1 cellular context compared by ENCODE assay signal in the genomic region with DNA sequence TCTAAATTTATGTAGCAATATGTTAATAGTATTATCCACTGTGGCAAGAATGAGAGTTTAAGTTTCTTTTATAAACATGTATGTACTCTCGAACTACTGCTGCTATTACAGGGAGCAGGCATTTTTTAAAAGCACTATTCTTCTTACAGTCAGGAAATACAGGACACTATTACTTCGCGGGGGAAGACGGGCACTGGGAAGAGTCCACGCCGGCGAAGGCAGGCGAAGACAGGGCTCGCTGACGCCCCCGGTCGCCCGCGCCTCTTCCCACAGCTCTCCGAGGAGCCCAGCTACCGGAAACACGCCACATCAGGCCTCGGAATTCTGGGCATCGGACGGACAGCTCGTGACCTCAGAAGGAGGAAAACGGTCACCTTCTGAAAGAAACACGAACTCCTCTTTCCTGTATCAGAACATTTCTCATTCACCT.
TF ChIP-seq lines count a peak whose summit lies in the region.

No MANE protein-coding gene starts in this region.

TF ChIP-seq in GM23338, 12 proteins besides CTCF, POLR2A, EP300 and RAD21 (continued from another document):
- TF ChIP-seq NANOG (IDR thresholded peaks at IDR 0.05; ENCODE audit: borderline replicate concordance): no peak
- TF ChIP-seq ZNF114 (CRISPR knock-in tag; IDR thresholded peaks at IDR 0.05): no peak
- no peak for TF ChIP-seq POLR2AphosphoS5 (IDR thresholded peaks at IDR 0.05; ENCODE audit: low read depth)
- TF ChIP-seq STAT1 (IDR thresholded peaks at IDR 0.05; ENCODE audit: unreplicated experiment): no peak
- TF ChIP-seq, protein P1, sequence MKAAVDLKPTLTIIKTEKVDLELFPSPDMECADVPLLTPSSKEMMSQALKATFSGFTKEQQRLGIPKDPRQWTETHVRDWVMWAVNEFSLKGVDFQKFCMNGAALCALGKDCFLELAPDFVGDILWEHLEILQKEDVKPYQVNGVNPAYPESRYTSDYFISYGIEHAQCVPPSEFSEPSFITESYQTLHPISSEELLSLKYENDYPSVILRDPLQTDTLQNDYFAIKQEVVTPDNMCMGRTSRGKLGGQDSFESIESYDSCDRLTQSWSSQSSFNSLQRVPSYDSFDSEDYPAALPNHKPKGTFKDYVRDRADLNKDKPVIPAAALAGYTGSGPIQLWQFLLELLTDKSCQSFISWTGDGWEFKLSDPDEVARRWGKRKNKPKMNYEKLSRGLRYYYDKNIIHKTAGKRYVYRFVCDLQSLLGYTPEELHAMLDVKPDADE (IDR thresholded peaks at IDR 0.05): no peak
